ENCODE assay signal across 8 cellular contexts in genomic region chr19:7535993-7536685, GRCh38. TPM values are rescaled to one million over a fixed set of nuclear protein-coding genes. Genes with fewer than 3 reads are reported as not detected.
DNase-seq lines count a peak whose midpoint lies in the region; ATAC-seq and TF ChIP-seq lines count a peak whose summit lies in the region.

No MANE protein-coding gene starts in this region.

- H3K9me3 Mint-ChIP-seq in CD4-positive, CD25-positive, alpha-beta regulatory T cell: no peaks in the 10 kb centered on the region
- no peaks in the 10 kb centered on the region for H3K9me3 Mint-ChIP-seq in memory B cell

- in situ Hi-C loops in brain microvascular endothelial cell (cut with HindIII; ENCODE audit: low pct_ligation_motif_present, low sequenced_read_pairs): no loop called here

- no peak for ATAC-seq in CD4-positive, CD25-positive, alpha-beta regulatory T cell (ENCODE audit: low read depth in 2 of 2)
- peak; percentile 2 for ATAC-seq in HG03354 (IDR thresholded peaks at IDR 0.05; ENCODE audit: poor library complexity, severe bottlenecking, unreplicated experiment)
- peak; percentile 1 for ATAC-seq in memory B cell (ENCODE audit: low read depth)
- ATAC-seq in HG02870 (IDR thresholded peaks at IDR 0.05; ENCODE audit: unreplicated experiment): no peak

- H3K36me3 ChIP-seq in CD4-positive, CD25-positive, alpha-beta regulatory T cell (ENCODE audit: control insufficient read depth, insufficient read depth, low read length): peaks cover 14% of the 10 kb centered on the region
- peaks cover 22% of the 10 kb centered on the region for H3K36me3 ChIP-seq in brain microvascular endothelial cell (replicated peaks)

- H3K4me1 ChIP-seq in CD4-positive, CD25-positive, alpha-beta regulatory T cell (ENCODE audit: control insufficient read depth, insufficient read depth, low read length, poor library complexity, severe bottlenecking): peaks cover 36% of the 10 kb centered on the region

- peaks cover 4 to 32% (median 8%) of the 10 kb centered on the region in 4 donors for H3K4me1 Mint-ChIP-seq in CD4-positive, CD25-positive, alpha-beta regulatory T cell
- peaks cover 24% of the 10 kb centered on the region for H3K4me1 Mint-ChIP-seq in memory B cell

- no peak for DNase-seq in CD4-positive, CD25-positive, alpha-beta regulatory T cell
- DNase-seq in brain microvascular endothelial cell: no peak
- DNase-seq in memory B cell (ENCODE audit: low spot score in 2 of 2): no peak
- DNase-seq in activated CD4-positive, CD25-positive, alpha-beta regulatory T cell (lab: John Stamatoyannopoulos, UW): no peak
- no peak for DNase-seq in NCI-H1930 (lab: John Stamatoyannopoulos, UW)
- DNase-seq in GDM1 (lab: John Stamatoyannopoulos, UW): no peak

- H3K27me3 ChIP-seq in CD4-positive, CD25-positive, alpha-beta regulatory T cell (ENCODE audit: control insufficient read depth, insufficient read depth, low read length): no peaks in the 10 kb centered on the region
- no peaks in the 10 kb centered on the region for H3K27me3 ChIP-seq in brain microvascular endothelial cell (replicated peaks)

- H3K4me3 Mint-ChIP-seq in CD4-positive, CD25-positive, alpha-beta regulatory T cell: peak overlapping the region; percentile 94 to 100 (median 94)
- H3K4me3 Mint-ChIP-seq in memory B cell: peak overlapping the region; percentile 94

- H3K27ac ChIP-seq in CD4-positive, CD25-positive, alpha-beta regulatory T cell (ENCODE audit: insufficient read depth, low read length, poor library complexity, severe bottlenecking): peak overlapping the region; percentile 76
- no peak overlapping the region for H3K27ac ChIP-seq in brain microvascular endothelial cell

- H3K27ac Mint-ChIP-seq in CD4-positive, CD25-positive, alpha-beta regulatory T cell: peak overlapping the region in 2 of 3 donors; percentile 93 to 96
- peak overlapping the region; percentile 90 for H3K27ac Mint-ChIP-seq in memory B cell

- TF ChIP-seq CTCF in brain microvascular endothelial cell (IDR thresholded peaks at IDR 0.05; ENCODE audit: low read depth, low read length, missing control alignments): no peak

- H3K4me3 ChIP-seq in CD4-positive, CD25-positive, alpha-beta regulatory T cell (ENCODE audit: low read depth, low read length): peak overlapping the region; percentile 63
- peak overlapping the region; percentile 98 for H3K4me3 ChIP-seq in brain microvascular endothelial cell (ENCODE audit: low read depth, low read length)

- no peaks in the 10 kb centered on the region for H3K27me3 Mint-ChIP-seq in CD4-positive, CD25-positive, alpha-beta regulatory T cell
- no peaks in the 10 kb centered on the region for H3K27me3 Mint-ChIP-seq in memory B cell

- H3K36me3 Mint-ChIP-seq in CD4-positive, CD25-positive, alpha-beta regulatory T cell: peaks cover 12% of the 10 kb centered on the region
- peaks cover 12% of the 10 kb centered on the region for H3K36me3 Mint-ChIP-seq in memory B cell

- H3K9me3 ChIP-seq in CD4-positive, CD25-positive, alpha-beta regulatory T cell (ENCODE audit: control insufficient read depth in 2 of 2, low read length in 2 of 2): no peaks in the 10 kb centered on the region

RNA-seq across cellular contexts. Expression of gene PNPLA6, which starts 0.6 kb away (rescaled TPM):
- 106 TPM for total RNA-seq in CD4-positive, CD25-positive, alpha-beta regulatory T cell
- 1 to 10 TPM; 6.6 to 9.2 (median 7.2) TPM for polyA plus RNA-seq in CD4-positive, CD25-positive, alpha-beta regulatory T cell

RNA-seq across cellular contexts. Expression of gene MCOLN1, which starts 13.7 kb away (rescaled TPM):
- total RNA-seq in CD4-positive, CD25-positive, alpha-beta regulatory T cell: 12.3 TPM
- 10 to 100 TPM in 2 of 4 donors, 1 to 10 TPM in 2; 8.6 to 15.2 (median 10.3) TPM for polyA plus RNA-seq in CD4-positive, CD25-positive, alpha-beta regulatory T cell

RNA-seq across cellular contexts. Expression of gene ZNF358, which starts 20.2 kb away (rescaled TPM):
- 0.30 TPM for total RNA-seq in CD4-positive, CD25-positive, alpha-beta regulatory T cell
- under 1 TPM in 3 of 4 donors, not detected in 1; 0.11 to 0.24 (median 0.21) TPM for polyA plus RNA-seq in CD4-positive, CD25-positive, alpha-beta regulatory T cell

RNA-seq across cellular contexts. Expression of gene PEX11G, which starts 47.3 kb away (rescaled TPM):
- not detected for total RNA-seq in CD4-positive, CD25-positive, alpha-beta regulatory T cell
- polyA plus RNA-seq in CD4-positive, CD25-positive, alpha-beta regulatory T cell: 1 to 10 TPM in 2 of 4 donors, under 1 TPM in 2; 0.23 to 1.5 (median 0.76) TPM

RNA-seq across cellular contexts. Expression of gene CAMSAP3, which starts 59.5 kb away (rescaled TPM):
- total RNA-seq in CD4-positive, CD25-positive, alpha-beta regulatory T cell: not detected
- not detected for polyA plus RNA-seq in CD4-positive, CD25-positive, alpha-beta regulatory T cell

Comparison
In these comparisons a context has a peak if more than half of its experiments do, and no peak if none do; other contexts are left out.
1. ATAC-seq: peak in HG03354 (single experiment) and memory B cell (single experiment); none in CD4-positive, CD25-positive, alpha-beta regulatory T cell (0 of 2) and HG02870 (single experiment).